In the genomic region with DNA sequence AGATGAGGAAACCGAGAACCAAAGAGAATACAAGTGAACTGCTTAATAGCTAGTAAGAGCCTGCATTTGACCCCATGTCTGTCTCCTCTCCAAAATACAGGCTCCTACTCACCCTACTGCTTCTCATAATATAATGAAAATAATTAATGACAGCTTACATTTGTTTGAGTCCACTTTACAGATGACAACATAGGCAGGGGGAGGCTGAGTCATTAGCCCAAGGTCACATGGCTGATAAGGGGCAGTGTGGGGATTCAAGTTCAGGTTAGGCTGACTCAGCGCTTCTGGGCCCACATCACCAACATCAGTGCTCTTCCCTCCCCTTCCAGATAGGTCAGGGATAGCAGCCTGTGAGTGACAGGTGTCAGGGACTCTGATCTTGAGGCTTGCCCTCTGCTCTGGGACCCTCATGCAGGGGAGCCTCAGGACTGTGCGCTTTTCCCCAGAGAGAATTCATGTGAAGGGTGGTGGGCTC, we compare ENCODE assay signal across 22 cellular contexts. TPM values are rescaled to one million over a fixed set of nuclear protein-coding genes. Genes with fewer than 3 reads are reported as not detected.
DNase-seq lines count a peak whose midpoint lies in the region; ATAC-seq and TF ChIP-seq lines count a peak whose summit lies in the region.
"Had no signal": no experiment of that assay in that cellular context is flagged by ENCODE, and none has a peak within 500 bp of the region (broad histone marks: within the 10 kb centered on the region; RNA-seq: fewer than 3 reads in every experiment).

No MANE protein-coding gene starts in this region.

- no peak overlapping the region for H3K4me3 Mint-ChIP-seq in activated T-cell treated with anti-CD3 and anti-CD28 coated beads, Interleukin-2, amount 50 U/mL, for 24 hours
- H3K4me3 Mint-ChIP-seq in activated T-cell treated with anti-CD3 and anti-CD28 coated beads, Interleukin-2, amount 50 U/mL, for 72 hours: no peak overlapping the region
- H3K4me3 Mint-ChIP-seq in stimulated activated effector memory CD8-positive, alpha-beta T cell treated with anti-CD3 and anti-CD28 coated beads, Interleukin-12 subunit alpha, Interleukin-12 subunit beta, amount 100 ng/mL, for 72 hours: no peak overlapping the region

- peaks cover 20% of the 10 kb centered on the region for H3K4me1 ChIP-seq in fibroblast of lung (ENCODE audit: control insufficient read depth, extremely low read depth, insufficient read depth, low read length)

- no peak overlapping the region for H2AFZ ChIP-seq in fibroblast of lung (ENCODE audit: low read length)

- H3K27me3 Mint-ChIP-seq in activated T-cell treated with anti-CD3 and anti-CD28 coated beads, Interleukin-2, amount 50 U/mL, for 24 hours: no peaks in the 10 kb centered on the region
- H3K27me3 Mint-ChIP-seq in activated T-cell treated with anti-CD3 and anti-CD28 coated beads, Interleukin-2, amount 50 U/mL, for 72 hours (ENCODE audit: low read depth): no peaks in the 10 kb centered on the region

- no peak for TF ChIP-seq CTCF in fibroblast of lung (conservative IDR thresholded peaks at IDR 0.05 in 1 of 2, IDR thresholded peaks at IDR 0.05 in 1 of 2; ENCODE audit: low read depth in 1 of 2, low read length in 2 of 2)

- H3K36me3 ChIP-seq in fibroblast of lung (ENCODE audit: control insufficient read depth, insufficient read depth, low read length): no peaks in the 10 kb centered on the region
- H3K36me3 ChIP-seq: gastrocnemius medialis, transverse colon had no signal

- H3K9ac ChIP-seq in fibroblast of lung (ENCODE audit: insufficient read depth, low read length): no peak overlapping the region

- H3K4me2 ChIP-seq in fibroblast of lung (ENCODE audit: extremely low read depth, insufficient read depth, low read length): no peak overlapping the region

- H3K27ac ChIP-seq in fibroblast of lung (ENCODE audit: insufficient read depth, low read length): peak overlapping the region; percentile 100
- H3K27ac ChIP-seq: gastrocnemius medialis, transverse colon, VCaP had no signal

- H3K27me3 ChIP-seq in fibroblast of lung (ENCODE audit: control insufficient read depth, insufficient read depth, low read length): no peaks in the 10 kb centered on the region
- H3K27me3 ChIP-seq: gastrocnemius medialis, transverse colon had no signal

- H3K4me3 ChIP-seq in fibroblast of lung (replicated peaks in 1 of 4; ENCODE audit: control extremely low read depth in 1 of 4, insufficient read depth in 1 of 4, low read depth in 3 of 4, low read length in 4 of 4): no peak overlapping the region
- H3K4me3 ChIP-seq: gastrocnemius medialis, GM12878, transverse colon had no signal

- no peaks in the 10 kb centered on the region for H3K9me3 ChIP-seq in fibroblast of lung (ENCODE audit: control insufficient read depth, insufficient read depth, low read depth, low read length)
- H3K9me3 ChIP-seq: gastrocnemius medialis, transverse colon had no signal

- H3K27ac Mint-ChIP-seq in activated T-cell treated with anti-CD3 and anti-CD28 coated beads, Interleukin-2, amount 50 U/mL, for 24 hours: peak overlapping the region; percentile 19
- no peak overlapping the region for H3K27ac Mint-ChIP-seq in activated T-cell treated with anti-CD3 and anti-CD28 coated beads, Interleukin-2, amount 50 U/mL, for 72 hours
- peak overlapping the region; percentile 99 for H3K27ac Mint-ChIP-seq in stimulated activated effector memory CD8-positive, alpha-beta T cell treated with anti-CD3 and anti-CD28 coated beads, Interleukin-12 subunit alpha, Interleukin-12 subunit beta, amount 100 ng/mL, for 72 hours

- H3K79me2 ChIP-seq in fibroblast of lung (ENCODE audit: control insufficient read depth, insufficient read depth, low read length): no peaks in the 10 kb centered on the region

- H4K20me1 ChIP-seq in fibroblast of lung (ENCODE audit: control insufficient read depth, extremely low read depth, insufficient read depth, low read length): no peaks in the 10 kb centered on the region

- DNase-seq in activated T-cell treated with anti-CD3 and anti-CD28 coated beads, Interleukin-2, amount 50 U/mL, for 24 hours: no peak
- DNase-seq in activated T-cell treated with anti-CD3 and anti-CD28 coated beads, Interleukin-2, amount 50 U/mL, for 72 hours: no peak
- DNase-seq in RPMI7951 (ENCODE audit: low read depth): peak; percentile 61
- DNase-seq in fibroblast of lung (ENCODE audit: low read depth in 2 of 2): peak; percentile 41 to 74
- no peak for DNase-seq in stimulated activated effector memory CD8-positive, alpha-beta T cell treated with anti-CD3 and anti-CD28 coated beads, Interleukin-12 subunit alpha, Interleukin-12 subunit beta, amount 100 ng/mL, for 72 hours (ENCODE audit: low spot score in 2 of 2)
- no peak for DNase-seq in 8988T
- no peak for DNase-seq in NCI-H2171 (lab: John Stamatoyannopoulos, UW)
- DNase-seq: activated T-cell treated with anti-CD3 and anti-CD28 coated beads, Interleukin-2, amount 50 U/mL, for 48 hours; AML-193; DMS79; effector CD4-positive, alpha-beta T cell; gastrocnemius medialis; islet precursor cell; KG1; NCI-H187; NCI-H69; Right ventricle myocardium superior; stimulated activated CD8-positive, alpha-beta memory T cell treated with anti-CD3 and anti-CD28 coated beads, Interleukin-4, amount 100 ng/mL, for 48 hours; transverse colon had no signal

- peaks cover 3% of the 10 kb centered on the region for H3K9me3 Mint-ChIP-seq in activated T-cell treated with anti-CD3 and anti-CD28 coated beads, Interleukin-2, amount 50 U/mL, for 24 hours
- H3K9me3 Mint-ChIP-seq in activated T-cell treated with anti-CD3 and anti-CD28 coated beads, Interleukin-2, amount 50 U/mL, for 72 hours: no peaks in the 10 kb centered on the region
- no peaks in the 10 kb centered on the region for H3K9me3 Mint-ChIP-seq in stimulated activated effector memory CD8-positive, alpha-beta T cell treated with anti-CD3 and anti-CD28 coated beads, Interleukin-12 subunit alpha, Interleukin-12 subunit beta, amount 100 ng/mL, for 72 hours

- no peak for ATAC-seq in activated T-cell treated with anti-CD3 and anti-CD28 coated beads, Interleukin-2, amount 50 U/mL, for 72 hours (replicated peaks in 1 of 2)
- no peak for ATAC-seq in stimulated activated effector memory CD8-positive, alpha-beta T cell treated with anti-CD3 and anti-CD28 coated beads, Interleukin-12 subunit alpha, Interleukin-12 subunit beta, amount 100 ng/mL, for 72 hours
- ATAC-seq in HG03135 (IDR thresholded peaks at IDR 0.05; ENCODE audit: unreplicated experiment): no peak
- ATAC-seq: gastrocnemius medialis, GM12878 had no signal

- H3K36me3 Mint-ChIP-seq in activated T-cell treated with anti-CD3 and anti-CD28 coated beads, Interleukin-2, amount 50 U/mL, for 24 hours (ENCODE audit: low read depth): peaks cover 3% of the 10 kb centered on the region
- H3K36me3 Mint-ChIP-seq in activated T-cell treated with anti-CD3 and anti-CD28 coated beads, Interleukin-2, amount 50 U/mL, for 72 hours (ENCODE audit: insufficient read depth in 2 of 2): no peaks in the 10 kb centered on the region
- peaks cover 4% of the 10 kb centered on the region for H3K36me3 Mint-ChIP-seq in stimulated activated effector memory CD8-positive, alpha-beta T cell treated with anti-CD3 and anti-CD28 coated beads, Interleukin-12 subunit alpha, Interleukin-12 subunit beta, amount 100 ng/mL, for 72 hours

- peaks cover 47% of the 10 kb centered on the region for H3K4me1 Mint-ChIP-seq in activated T-cell treated with anti-CD3 and anti-CD28 coated beads, Interleukin-2, amount 50 U/mL, for 24 hours (ENCODE audit: low read depth)
- peaks cover 24% of the 10 kb centered on the region for H3K4me1 Mint-ChIP-seq in activated T-cell treated with anti-CD3 and anti-CD28 coated beads, Interleukin-2, amount 50 U/mL, for 72 hours (ENCODE audit: low read depth)
- H3K4me1 Mint-ChIP-seq in stimulated activated effector memory CD8-positive, alpha-beta T cell treated with anti-CD3 and anti-CD28 coated beads, Interleukin-12 subunit alpha, Interleukin-12 subunit beta, amount 100 ng/mL, for 72 hours: peaks cover 48% of the 10 kb centered on the region

RNA-seq across cellular contexts. Expression of a gene that starts 16.2 kb away (rescaled TPM):
- 1 to 10 TPM; 2.5 to 4.1 TPM for total RNA-seq in activated T-cell treated with anti-CD3 and anti-CD28 coated beads, Interleukin-2, amount 50 U/mL, for 72 hours
- total RNA-seq in RPMI7951 (2014; rRNA removed; shearing (Covaris generic)): 9.4 TPM in 2 replicates
- total RNA-seq in fibroblast of lung: 4.4 and 9.1 TPM in 2 replicates
- 2.1 and 3.2 TPM in 2 replicates for polyA plus RNA-seq in fibroblast of lung
- 2.6 and 3.0 TPM in 2 replicates for polyA plus RNA-seq in fibroblast of lung (2012)
- 0.85 and 7.5 TPM in 2 replicates for polyA minus RNA-seq in fibroblast of lung (ENCODE audit: low replicate concordance)

Comparison
In these comparisons a context has a peak if more than half of its experiments do, and no peak if none do; other contexts are left out.
1. DNase-seq: peak in RPMI7951 (single experiment) and fibroblast of lung (2 of 2); none in activated T-cell treated with anti-CD3 and anti-CD28 coated beads, Interleukin-2, amount 50 U/mL, for 24 hours (single experiment), activated T-cell treated with anti-CD3 and anti-CD28 coated beads, Interleukin-2, amount 50 U/mL, for 72 hours (0 of 2), stimulated activated effector memory CD8-positive, alpha-beta T cell treated with anti-CD3 and anti-CD28 coated beads, Interleukin-12 subunit alpha, Interleukin-12 subunit beta, amount 100 ng/mL, for 72 hours (0 of 2), 8988T (single experiment) and NCI-H2171 (single experiment).